9 cellular contexts compared by ENCODE assay signal in the genomic region with DNA sequence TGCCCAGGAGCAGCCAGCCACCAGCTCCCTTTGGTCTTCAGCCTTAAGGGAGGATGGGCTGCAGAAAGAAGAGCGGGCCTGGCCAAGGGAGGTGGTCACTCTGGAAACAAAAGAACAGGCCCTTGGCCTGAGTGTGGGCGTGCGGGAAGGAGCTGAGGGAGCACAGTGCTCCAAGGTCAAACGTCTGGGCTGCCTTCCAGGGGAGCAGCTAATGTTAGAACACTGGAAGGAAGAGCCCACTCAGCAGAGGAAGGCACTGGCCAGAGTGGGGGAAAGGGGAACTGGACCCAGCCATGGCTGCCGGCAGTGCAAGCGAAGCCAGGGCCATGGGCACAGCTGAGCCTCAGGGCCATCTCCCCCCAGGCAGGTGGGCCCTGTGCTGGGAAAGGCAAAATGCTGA. TPM values are rescaled to one million over a fixed set of nuclear protein-coding genes. Genes with fewer than 3 reads are reported as not detected.
DNase-seq lines count a peak whose midpoint lies in the region; ATAC-seq and TF ChIP-seq lines count a peak whose summit lies in the region.
"Had no signal": no experiment of that assay in that cellular context is flagged by ENCODE, and none has a peak within 500 bp of the region (broad histone marks: within the 10 kb centered on the region; RNA-seq: fewer than 3 reads in every experiment).

No MANE protein-coding gene starts in this region.

- peaks cover 82% of the 10 kb centered on the region for H3K36me3 Mint-ChIP-seq in activated T-cell treated with anti-CD3 and anti-CD28 coated beads, Interleukin-2, amount 50 U/mL, for 24 hours (ENCODE audit: low read depth)

- H3K36me3 ChIP-seq in muscle layer of duodenum (ENCODE audit: control insufficient read depth in 1 of 2, insufficient read depth in 2 of 2, low read length in 2 of 2), result peaks cover 5 to 9% of the 10 kb centered on the region in 2 donors
- H3K36me3 ChIP-seq in upper lobe of left lung, result peaks cover 0 to 18% (median 6%) of the 10 kb centered on the region in 4 donors

- no peak for TF ChIP-seq CTCF in upper lobe of left lung (IDR thresholded peaks at IDR 0.05)

- ATAC-seq in esophagus mucosa (peak; percentile 35), upper lobe of left lung (ENCODE audit: low FRiP score in 2 of 2) (peak; percentile 74 to 84), GM21786 (IDR thresholded peaks at IDR 0.05; ENCODE audit: unreplicated experiment) (no peak), HG02763 (IDR thresholded peaks at IDR 0.05; ENCODE audit: unreplicated experiment) (no peak)

- no peak for DNase-seq in activated T-cell treated with anti-CD3 and anti-CD28 coated beads, Interleukin-2, amount 50 U/mL, for 24 hours
- no peak for DNase-seq in activated T-cell treated with anti-CD3 and anti-CD28 coated beads, Interleukin-2, amount 50 U/mL, for 1 hour
- DNase-seq in upper lobe of left lung (peak in 1 of 2 donors; percentile 90), G401 (ENCODE audit: low spot score) (no peak)
- DNase-seq: NCI-H526 treated with DMSO at 0.1 percent for 48 hours had no signal

- peaks cover 100% of the 10 kb centered on the region for H3K4me1 Mint-ChIP-seq in activated T-cell treated with anti-CD3 and anti-CD28 coated beads, Interleukin-2, amount 50 U/mL, for 24 hours (ENCODE audit: low read depth)

- TF ChIP-seq POLR2A in upper lobe of left lung (IDR thresholded peaks at IDR 0.05), result no peak

- no peaks in the 10 kb centered on the region for H3K27me3 Mint-ChIP-seq in activated T-cell treated with anti-CD3 and anti-CD28 coated beads, Interleukin-2, amount 50 U/mL, for 24 hours

- no peaks in the 10 kb centered on the region for H3K9me3 ChIP-seq in muscle layer of duodenum (ENCODE audit: control insufficient read depth in 1 of 2, low read length in 2 of 2)
- no peaks in the 10 kb centered on the region for H3K9me3 ChIP-seq in upper lobe of left lung

- TF ChIP-seq EP300 in upper lobe of left lung (IDR thresholded peaks at IDR 0.05), result no peak

- H3K4me3 ChIP-seq in muscle layer of duodenum (ENCODE audit: low read depth in 1 of 2, low read length in 2 of 2) (peak overlapping the region in 1 of 2 donors; percentile 15), upper lobe of left lung (no peak overlapping the region)

- peaks cover 30 to 72% of the 10 kb centered on the region in 2 donors for H3K4me1 ChIP-seq in muscle layer of duodenum (ENCODE audit: control insufficient read depth in 1 of 2, insufficient read depth in 2 of 2, low read length in 2 of 2)
- peaks cover 76 to 98% (median 83%) of the 10 kb centered on the region in 4 donors for H3K4me1 ChIP-seq in upper lobe of left lung

- no peak overlapping the region for H3K4me3 Mint-ChIP-seq in activated T-cell treated with anti-CD3 and anti-CD28 coated beads, Interleukin-2, amount 50 U/mL, for 24 hours

- peak overlapping the region; percentile 92 for H3K27ac Mint-ChIP-seq in activated T-cell treated with anti-CD3 and anti-CD28 coated beads, Interleukin-2, amount 50 U/mL, for 24 hours

- in situ Hi-C loops in G401 (cut with HindIII; ENCODE audit: low sequenced_read_pairs), result no loop called here

- H3K27ac ChIP-seq in muscle layer of duodenum (ENCODE audit: low read length), result peak overlapping the region; percentile 56
- peak overlapping the region; percentile 86 to 88 (median 86) for H3K27ac ChIP-seq in upper lobe of left lung

- no peaks in the 10 kb centered on the region for H3K9me3 Mint-ChIP-seq in activated T-cell treated with anti-CD3 and anti-CD28 coated beads, Interleukin-2, amount 50 U/mL, for 24 hours

- WGBS in upper lobe of left lung, 2 donors, result 7 to 18% methylated on average over 5 to 6 of the region's 6 CpGs

- H3K27me3 ChIP-seq in muscle layer of duodenum (ENCODE audit: low read depth, low read length), result no peaks in the 10 kb centered on the region
- no peaks in the 10 kb centered on the region for H3K27me3 ChIP-seq in upper lobe of left lung

RNA-seq across cellular contexts. Expression of a gene that starts 42.7 kb away (rescaled TPM):
- 24.9 TPM for total RNA-seq in esophagus mucosa
- 10 to 100 TPM; 35.8 to 62.5 (median 47.8) TPM for total RNA-seq in upper lobe of left lung
- 17.0 and 21.4 TPM in 2 replicates for total RNA-seq in G401 (2014; rRNA removed; shearing (Covaris generic))

Comparison
In these comparisons a context has a peak if more than half of its experiments do, and no peak if none do; other contexts are left out.
1. ATAC-seq: peak in esophagus mucosa (single experiment) and upper lobe of left lung (2 of 2); none in GM21786 (single experiment) and HG02763 (single experiment).